ENCODE assay signal across 25 cellular contexts in the genomic region with DNA sequence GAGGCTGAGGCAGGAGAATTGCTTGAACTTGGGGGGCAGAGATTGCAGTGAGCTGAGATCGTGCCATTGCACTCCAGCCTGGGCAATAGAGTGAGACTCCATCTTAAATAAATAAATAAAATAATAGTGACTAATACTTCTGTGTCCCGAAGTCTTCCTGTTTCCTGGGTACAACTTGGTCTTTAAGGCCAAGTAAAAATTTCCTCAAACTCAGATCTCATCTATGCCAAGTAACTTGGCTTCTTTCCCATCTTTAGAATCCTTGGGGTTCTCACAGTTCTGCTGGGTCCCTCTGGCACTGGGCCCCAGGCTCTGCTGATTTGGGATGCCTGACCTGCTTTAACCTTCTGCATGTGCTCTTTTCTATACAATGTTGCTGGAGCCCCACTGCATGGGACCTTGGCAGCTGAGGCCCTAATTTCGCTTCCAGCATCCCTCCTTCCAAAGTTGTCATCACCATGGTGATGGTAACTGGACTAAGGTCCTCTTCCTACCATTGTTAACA. TPM values are rescaled to one million over a fixed set of nuclear protein-coding genes. Genes with fewer than 3 reads are reported as not detected.
A peak's percentile ranks its signal among the peaks of the same experiment; 100 is the strongest.
DNase-seq lines count a peak whose midpoint lies in the region; ATAC-seq and TF ChIP-seq lines count a peak whose summit lies in the region.
"Had no signal": no experiment of that assay in that cellular context is flagged by ENCODE, and none has a peak within 500 bp of the region (broad histone marks: within the 10 kb centered on the region; RNA-seq: fewer than 3 reads in every experiment).

No MANE protein-coding gene starts in this region.

- BruUV-seq in PC-3 (replicated peaks; lab: Mats Ljungman, UMichigan), result no TSS peak

- H3K27ac ChIP-seq in PC-3 (ENCODE audit: low read length), result no peak overlapping the region
- H3K27ac ChIP-seq: BLaER1, HL-60 had no signal

- CTCF ChIA-PET in PC-3 (lab: Charles Lee), result no interaction called here

- H3K36me3 ChIP-seq in PC-3 (ENCODE audit: low read depth, low read length), result no peaks in the 10 kb centered on the region
- H3K36me3 ChIP-seq: BLaER1, HAP-1, MG63 had no signal

- no peak overlapping the region for H3K4me3 ChIP-seq in PC-3 (ENCODE audit: low read length)
- H3K4me3 ChIP-seq: BLaER1, GM23338, HAP-1, MG63 had no signal

- H3K9me3 ChIP-seq in PC-3 (ENCODE audit: low read length), result no peaks in the 10 kb centered on the region
- H3K9me3 ChIP-seq: BLaER1, HAP-1, MG63, SK-N-SH had no signal

- ATAC-seq in left ventricle myocardium superior (peak; percentile 15), Right ventricle myocardium inferior (no peak), PC-3 (peak; percentile 45)
- ATAC-seq: GM23338 had no signal

- H3F3A ChIP-seq in PC-3 (ENCODE audit: low read length, unreplicated experiment), result no peaks in the 10 kb centered on the region

- H3K79me2 ChIP-seq in PC-3 (ENCODE audit: low read length), result no peaks in the 10 kb centered on the region

- POLR2A ChIA-PET in PC-3 (lab: Charles Lee; ENCODE audit: unreplicated experiment), result no interaction called here

- TF ChIP-seq CTCF in PC-3 (conservative IDR thresholded peaks at IDR 0.05; ENCODE audit: low read depth, low read length), result no peak

- H2AFZ ChIP-seq in PC-3 (ENCODE audit: low read length), result no peak overlapping the region
- H2AFZ ChIP-seq: GM23338 had no signal

- DNase-seq in left ventricle myocardium superior, result no peak
- no peak for DNase-seq in Right ventricle myocardium inferior (ENCODE audit: missing footprints)
- no peak for DNase-seq in PC-3
- DNase-seq in dermis blood vessel endothelial cell, result peak; percentile 48
- peak; percentile 33 for DNase-seq in renal cortical epithelial cell (ENCODE audit: low read depth)
- DNase-seq in activated CD4-positive, CD25-positive, alpha-beta regulatory T cell (lab: John Stamatoyannopoulos, UW), result no peak
- no peak for DNase-seq in stimulated activated CD4-positive, alpha-beta T cell treated with anti-CD3 and anti-CD28 coated beads, Interleukin-12 subunit alpha, Interleukin-12 subunit beta, amount 100 ng/mL, for 4 hours
- no peak for DNase-seq in nucleus accumbens (lab: John Stamatoyannopoulos, UW)
- DNase-seq: 8988T; CD4-positive, CD25-positive, alpha-beta regulatory T cell; DMS153; DND-41; Karpas-422; MG63; NCI-H1105 treated with DMSO at 0.1 percent for 48 hours; NCI-H146; NCI-H2081; NCI-H2227 treated with DMSO at 0.1 percent for 48 hours; NCI-H526 treated with DMSO at 0.1 percent for 48 hours; SK-N-SH; SW 1271 had no signal

- H3K4me2 ChIP-seq in PC-3 (ENCODE audit: low read length), result no peak overlapping the region
- H3K4me2 ChIP-seq: BLaER1, GM23338, SK-N-SH had no signal

- no peaks in the 10 kb centered on the region for H4K20me1 ChIP-seq in PC-3 (ENCODE audit: low read length)
- H4K20me1 ChIP-seq: BLaER1 had no signal

- intact Hi-C loops in left ventricle myocardium superior (cut with micrococcal nuclease), result no loop called here
- intact Hi-C loops in Right ventricle myocardium inferior (cut with DNase I), result no loop called here
- intact Hi-C loops in PC-3 (cut with micrococcal nuclease), result no loop called here

- peaks cover 17% of the 10 kb centered on the region for H3K4me1 ChIP-seq in PC-3 (ENCODE audit: insufficient read depth, low read length)
- H3K4me1 ChIP-seq: BLaER1, HAP-1 had no signal

- H3K9me2 ChIP-seq in PC-3 (replicated peaks; ENCODE audit: low read length), result no peaks in the 10 kb centered on the region
- H3K9me2 ChIP-seq: SK-N-SH had no signal

- no peak overlapping the region for H3K9ac ChIP-seq in PC-3 (ENCODE audit: low read length)
- H3K9ac ChIP-seq: BLaER1, SK-N-SH had no signal

- no peaks in the 10 kb centered on the region for H3K27me3 ChIP-seq in PC-3 (ENCODE audit: low read length)
- H3K27me3 ChIP-seq: BLaER1, MG63 had no signal

RNA-seq across cellular contexts. Expression of a gene that starts 22.7 kb away (rescaled TPM):
- total RNA-seq in left ventricle myocardium superior (0.45 TPM), Right ventricle myocardium inferior (not detected), PC-3 (2014; rRNA removed) (8.3 and 8.8 TPM in 2 replicates), dermis blood vessel endothelial cell (not detected in 2 replicates), renal cortical epithelial cell (0.10 and 1.7 TPM in 2 replicates)
- total RNA-seq: CD4-positive, CD25-positive, alpha-beta regulatory T cell had no signal

RNA-seq across cellular contexts. Expression of a gene that starts 44.2 kb away (rescaled TPM):
- total RNA-seq in left ventricle myocardium superior (not detected), Right ventricle myocardium inferior (not detected), PC-3 (2014; rRNA removed) (0.29 and 0.40 TPM in 2 replicates), dermis blood vessel endothelial cell (not detected in 2 replicates), renal cortical epithelial cell (0.35 TPM in 1 of 2 replicates, not detected in the other)
- total RNA-seq: CD4-positive, CD25-positive, alpha-beta regulatory T cell; GM23338 had no signal

RNA-seq across cellular contexts. Expression of a gene that starts 45.8 kb away (rescaled TPM):
- total RNA-seq in left ventricle myocardium superior, result 230 TPM
- 232 TPM for total RNA-seq in Right ventricle myocardium inferior
- total RNA-seq in PC-3 (2014; rRNA removed), result 1.6 TPM in 1 of 2 replicates, not detected in the other
- 43.4 and 65.0 TPM in 2 replicates for total RNA-seq in dermis blood vessel endothelial cell
- 931 and 988 TPM in 2 replicates for total RNA-seq in renal cortical epithelial cell

Comparison
In these comparisons a context has a peak if more than half of its experiments do, and no peak if none do; other contexts are left out.
1. DNase-seq: peak in dermis blood vessel endothelial cell (single experiment) and renal cortical epithelial cell (single experiment); none in left ventricle myocardium superior (single experiment), Right ventricle myocardium inferior (single experiment), PC-3 (single experiment), activated CD4-positive, CD25-positive, alpha-beta regulatory T cell (0 of 4), stimulated activated CD4-positive, alpha-beta T cell treated with anti-CD3 and anti-CD28 coated beads, Interleukin-12 subunit alpha, Interleukin-12 subunit beta, amount 100 ng/mL, for 4 hours (single experiment) and nucleus accumbens (0 of 56).
2. RNA of a gene that starts 45.8 kb away (total RNA-seq): 931 to 988 TPM in renal cortical epithelial cell, 232 TPM in Right ventricle myocardium inferior (single experiment), 230 TPM in left ventricle myocardium superior (single experiment) and 43.4 to 65.0 TPM in dermis blood vessel endothelial cell; 1.6 TPM in PC-3; every median in the first group is over 10 times any median in the second.